In genomic region chr7:90910136-90910535, GRCh38 we compare ENCODE assay signal across 18 cellular contexts.
A peak's percentile ranks its signal among the peaks of the same experiment; 100 is the strongest.
DNase-seq lines count a peak whose midpoint lies in the region; ATAC-seq and TF ChIP-seq lines count a peak whose summit lies in the region.
"Had no signal": no experiment of that assay in that cellular context is flagged by ENCODE, and none has a peak within 500 bp of the region (broad histone marks: within the 10 kb centered on the region; RNA-seq: fewer than 3 reads in every experiment).

No MANE protein-coding gene starts in this region.

- 100% methylated on average over 2 of the region's 4 CpGs; no CpG with 5 or more reads in 1 of the 2 experiments for WGBS in IMR-90 (ENCODE audit: extremely low coverage in 2 of 2, insufficient read length in 1 of 2), 2 experiments

- H3K27me3 Mint-ChIP-seq in osteocyte (ENCODE audit: unreplicated experiment): no peaks in the 10 kb centered on the region
- H3K27me3 Mint-ChIP-seq in activated T-helper 17 cell treated with anti-CD3 and anti-CD28 coated beads, Interleukin-2, amount 50 U/mL, for 72 hours: no peaks in the 10 kb centered on the region

- H3K27me3 ChIP-seq in IMR-90 (ENCODE audit: control insufficient read depth, insufficient read depth, low read length) (no peaks in the 10 kb centered on the region), foreskin keratinocyte (no peaks in the 10 kb centered on the region)
- H3K27me3 ChIP-seq: BLaER1, Peyer's patch had no signal

- H3K4me1 ChIP-seq in IMR-90 (ENCODE audit: control insufficient read depth, insufficient read depth, low read length) (no peaks in the 10 kb centered on the region), foreskin keratinocyte (no peaks in the 10 kb centered on the region)
- H3K4me1 ChIP-seq: BLaER1, Peyer's patch had no signal

- H3K4me3 ChIP-seq in IMR-90 (ENCODE audit: insufficient read depth, low read depth, low read length): no peak overlapping the region
- H3K4me3 ChIP-seq: BLaER1, Peyer's patch had no signal

- no peak overlapping the region for H2BK15ac ChIP-seq in IMR-90 (ENCODE audit: low read depth, low read length)

- no peak overlapping the region for H3K4me2 ChIP-seq in IMR-90 (ENCODE audit: low read depth, low read length)
- H3K4me2 ChIP-seq: BLaER1 had no signal

- POLR2A ChIA-PET in IMR-90 (lab: Charles Lee; ENCODE audit: unreplicated experiment): no interaction called here

- H3K27ac Mint-ChIP-seq in osteocyte (ENCODE audit: unreplicated experiment): no peak overlapping the region
- H3K27ac Mint-ChIP-seq in activated T-helper 17 cell treated with anti-CD3 and anti-CD28 coated beads, Interleukin-2, amount 50 U/mL, for 72 hours: no peak overlapping the region
- H3K27ac Mint-ChIP-seq: CD8-positive, alpha-beta T cell had no signal

- TF ChIP-seq CTCF in IMR-90 (conservative IDR thresholded peaks at IDR 0.05; ENCODE audit: low read depth, low read length) (no peak), foreskin keratinocyte (conservative IDR thresholded peaks at IDR 0.05) (no peak), osteocyte (IDR thresholded peaks at IDR 0.05) (no peak)

- no peaks in the 10 kb centered on the region for H3K36me3 ChIP-seq in IMR-90 (ENCODE audit: control insufficient read depth, insufficient read depth, low read length)
- H3K36me3 ChIP-seq: Peyer's patch had no signal

- no peak overlapping the region for H2AFZ ChIP-seq in IMR-90 (replicated peaks; ENCODE audit: low read length, poor library complexity)

- H3K9me3 ChIP-seq in IMR-90 (ENCODE audit: control insufficient read depth, insufficient read depth, low read length): no peaks in the 10 kb centered on the region
- H3K9me3 ChIP-seq: BLaER1, Peyer's patch had no signal

- dilution Hi-C loops in IMR-90 (cut with HindIII; ENCODE audit: low sequenced_read_pairs, unreplicated experiment): no loop called here

- no peak overlapping the region for H2BK5ac ChIP-seq in IMR-90 (ENCODE audit: low read depth, low read length, poor library complexity, severe bottlenecking)

- no peak for TF ChIP-seq POLR2A in IMR-90 (IDR thresholded peaks at IDR 0.05; ENCODE audit: low read depth, low read length)

- H2AK5ac ChIP-seq in IMR-90 (ENCODE audit: low read depth, low read length): no peak overlapping the region

- no peak overlapping the region for H3K4me3 Mint-ChIP-seq in osteocyte (ENCODE audit: unreplicated experiment)
- no peak overlapping the region for H3K4me3 Mint-ChIP-seq in activated T-helper 17 cell treated with anti-CD3 and anti-CD28 coated beads, Interleukin-2, amount 50 U/mL, for 72 hours
- H3K4me3 Mint-ChIP-seq: CD8-positive, alpha-beta T cell had no signal

- H3K23ac ChIP-seq in IMR-90 (ENCODE audit: low read depth, low read length): no peak overlapping the region

- no TSS peak for BruUV-seq in IMR-90 (replicated peaks; lab: Mats Ljungman, UMichigan)

- CTCF ChIA-PET in IMR-90 (lab: Yijun Ruan, JAX): no interaction called here

- no peak overlapping the region for H3K27ac ChIP-seq in IMR-90 (ENCODE audit: insufficient read depth, low read length)
- no peak overlapping the region for H3K27ac ChIP-seq in foreskin keratinocyte
- H3K27ac ChIP-seq: BLaER1, Peyer's patch had no signal

- no peak overlapping the region for H2BK120ac ChIP-seq in IMR-90 (ENCODE audit: low read depth, low read length)

- H3K4me1 Mint-ChIP-seq in osteocyte (ENCODE audit: unreplicated experiment): peaks cover 17% of the 10 kb centered on the region
- no peaks in the 10 kb centered on the region for H3K4me1 Mint-ChIP-seq in activated T-helper 17 cell treated with anti-CD3 and anti-CD28 coated beads, Interleukin-2, amount 50 U/mL, for 72 hours

- no peak overlapping the region for H4K91ac ChIP-seq in IMR-90 (ENCODE audit: insufficient read depth, low read depth, low read length)

- no peak overlapping the region for H3K56ac ChIP-seq in IMR-90 (ENCODE audit: extremely low read depth, insufficient read depth, low read length)

- ATAC-seq in IMR-90 (ENCODE audit: low read depth): no peak
- ATAC-seq in SK-N-SH treated with all-trans-retinoic acid at 6 μM for 48 hours: peak; percentile 64
- peak; percentile 68 for ATAC-seq in foreskin keratinocyte
- no peak for ATAC-seq in activated T-helper 17 cell treated with anti-CD3 and anti-CD28 coated beads, Interleukin-2, amount 50 U/mL, for 72 hours (replicated peaks)
- ATAC-seq: CD8-positive, alpha-beta T cell had no signal

- H3K36me3 Mint-ChIP-seq in osteocyte (ENCODE audit: unreplicated experiment): peaks cover 30% of the 10 kb centered on the region
- no peaks in the 10 kb centered on the region for H3K36me3 Mint-ChIP-seq in activated T-helper 17 cell treated with anti-CD3 and anti-CD28 coated beads, Interleukin-2, amount 50 U/mL, for 72 hours (ENCODE audit: low read depth)
- H3K36me3 Mint-ChIP-seq: CD8-positive, alpha-beta T cell had no signal

- H2AK9ac ChIP-seq in IMR-90 (replicated peaks; ENCODE audit: low read depth, low read length, poor library complexity): no peak overlapping the region

- H3K9me3 Mint-ChIP-seq in osteocyte (ENCODE audit: unreplicated experiment): peaks cover 5% of the 10 kb centered on the region
- H3K9me3 Mint-ChIP-seq in activated T-helper 17 cell treated with anti-CD3 and anti-CD28 coated beads, Interleukin-2, amount 50 U/mL, for 72 hours: no peaks in the 10 kb centered on the region
- H3K9me3 Mint-ChIP-seq: CD8-positive, alpha-beta T cell had no signal

- H3K79me1 ChIP-seq in IMR-90 (ENCODE audit: low read depth in 1 of 2, low read length in 2 of 2): peaks cover 0 to 4% of the 10 kb centered on the region in 2 experiments; a peak in 1 of 4 replicates

- TF ChIP-seq RAD21 in IMR-90 (IDR thresholded peaks at IDR 0.05; ENCODE audit: low read length): no peak

- H2BK20ac ChIP-seq in IMR-90 (ENCODE audit: low read depth, low read length): no peak overlapping the region

- H4K20me1 ChIP-seq in IMR-90 (ENCODE audit: insufficient read depth, low read length): no peaks in the 10 kb centered on the region
- H4K20me1 ChIP-seq: BLaER1 had no signal

- H3K18ac ChIP-seq in IMR-90 (ENCODE audit: low read depth, low read length): no peak overlapping the region

- H4K5ac ChIP-seq in IMR-90 (ENCODE audit: low read depth, low read length): no peak overlapping the region

- no peak overlapping the region for H3K9ac ChIP-seq in IMR-90 (ENCODE audit: low read depth, low read length)
- H3K9ac ChIP-seq: BLaER1 had no signal

- no peak overlapping the region for H3K4ac ChIP-seq in IMR-90 (ENCODE audit: low read depth, low read length)

- no peak overlapping the region for H3K14ac ChIP-seq in IMR-90 (replicated peaks; ENCODE audit: low read depth, low read length)

- DNase-seq in EH (ENCODE audit: low read depth) (peak; percentile 27), IMR-90 (peak; percentile 33), foreskin keratinocyte (peak in 1 of 2 donors; percentile 41), osteocyte (ENCODE audit: extremely low spot score, unreplicated experiment) (no peak), middle frontal gyrus (ENCODE audit: extremely low spot score, low spot score) (no peak), NCI-H2081 (lab: John Stamatoyannopoulos, UW) (no peak)
- DNase-seq: CD8-positive, alpha-beta T cell; DMS79; GDM1; NCI-H1105 treated with DMSO at 0.1 percent for 48 hours; NCI-H1930; NCI-H2171 treated with DMSO at 0.1 percent for 48 hours; NCI-H82; Peyer's patch; SHP77 treated with DMSO at 0.1 percent for 48 hours had no signal

- in situ Hi-C loops in IMR-90 (cut with MboI; ENCODE audit: low sequenced_read_pairs): no loop called here

- H4K8ac ChIP-seq in IMR-90 (ENCODE audit: low read depth in 2 of 2, low read length in 2 of 2): no peak overlapping the region

- intact Hi-C loops in IMR-90 (cut with micrococcal nuclease): no loop called here

- no peaks in the 10 kb centered on the region for H3K9me1 ChIP-seq in IMR-90 (ENCODE audit: insufficient read depth, low read length)

TF ChIP-seq in IMR-90, 13 proteins besides CTCF, POLR2A, EP300 and RAD21:
- TF ChIP-seq MAFK (IDR thresholded peaks at IDR 0.05; ENCODE audit: low read depth, low read length): no peak
- TF ChIP-seq CHD1 (IDR thresholded peaks at IDR 0.05; ENCODE audit: low read depth, low read length): no peak
- TF ChIP-seq CEBPB (IDR thresholded peaks at IDR 0.05; ENCODE audit: low read depth, low read length): peak; percentile 24; the same call in 1 of the 2 replicates
- TF ChIP-seq FOS (IDR thresholded peaks at IDR 0.05; ENCODE audit: low read depth, low read length): no peak

TF ChIP-seq in SK-N-SH treated with all-trans-retinoic acid at 6 μM for 48 hours, 23 proteins besides CTCF, POLR2A, EP300 and RAD21:
- TF ChIP-seq ZC3H10 (CRISPR knock-in tag; IDR thresholded peaks at IDR 0.05) (peak; percentile 80), ISL1 (CRISPR knock-in tag; IDR thresholded peaks at IDR 0.05) (peak; percentile 85), BACH2 (CRISPR knock-in tag; IDR thresholded peaks at IDR 0.05; ENCODE audit: borderline replicate concordance) (no peak), ZNF565 (CRISPR knock-in tag; conservative IDR thresholded peaks at IDR 0.05; ENCODE audit: low read depth) (no peak), PATZ1 (CRISPR knock-in tag; IDR thresholded peaks at IDR 0.05; ENCODE audit: borderline replicate concordance) (no peak), RARB (CRISPR knock-in tag; IDR thresholded peaks at IDR 0.05) (no peak), CSRNP3 (CRISPR knock-in tag; IDR thresholded peaks at IDR 0.05) (no peak)

Comparison
In these comparisons a context has a peak if more than half of its experiments do, and no peak if none do; other contexts are left out.
1. DNase-seq: peak in EH (single experiment) and IMR-90 (single experiment); none in osteocyte (single experiment), middle frontal gyrus (single experiment) and NCI-H2081 (0 of 2).
2. ATAC-seq: peak in SK-N-SH treated with all-trans-retinoic acid at 6 μM for 48 hours (single experiment) and foreskin keratinocyte (single experiment); none in IMR-90 (single experiment) and activated T-helper 17 cell treated with anti-CD3 and anti-CD28 coated beads, Interleukin-2, amount 50 U/mL, for 72 hours (single experiment).